In genomic region chr10:13902868-13903267, GRCh38 we compare ENCODE assay signal across 4 cellular contexts.
"Had no signal": no experiment of that assay in that cellular context is flagged by ENCODE, and none has a peak within 500 bp of the region (broad histone marks: within the 10 kb centered on the region; RNA-seq: fewer than 3 reads in every experiment).

No MANE protein-coding gene starts in this region.

- H3K9me3 Mint-ChIP-seq: GM23338, H9 had no signal

- H3K27ac Mint-ChIP-seq: GM23338, H9 had no signal

- H3K4me3 Mint-ChIP-seq: GM23338, H9 had no signal

- DNase-seq: H9, Karpas-422, KBM-7 had no signal
